Comparison of ENCODE assay signal across 12 cellular contexts in genomic region chr11:952406-953385, GRCh38. TPM values are rescaled to one million over a fixed set of nuclear protein-coding genes. Genes with fewer than 3 reads are reported as not detected.
DNase-seq lines count a peak whose midpoint lies in the region; ATAC-seq, FAIRE-seq and TF ChIP-seq lines count a peak whose summit lies in the region.
"Had no signal": no experiment of that assay in that cellular context is flagged by ENCODE, and none has a peak within 500 bp of the region (broad histone marks: within the 10 kb centered on the region; RNA-seq: fewer than 3 reads in every experiment).

No MANE protein-coding gene starts in this region.

- no peak overlapping the region for H3K9ac ChIP-seq in astrocyte (ENCODE audit: low read length)

- DNase-seq in G401 (ENCODE audit: low spot score) = peak; percentile 73
- DNase-seq in astrocyte (ENCODE audit: low read depth) = peak; percentile 73
- DNase-seq in hepatocyte (ENCODE audit: low spot score) = peak; percentile 87
- DNase-seq in pancreas = peak in 5 of 6 donors; percentile 64 to 87 (median 79)
- DNase-seq in NCI-H2196 (lab: John Stamatoyannopoulos, UW; ENCODE audit: unreplicated experiment) = no peak
- DNase-seq in prostate gland (ENCODE audit: low spot score) = no peak
- DNase-seq in posterior vena cava (ENCODE audit: low spot score) = no peak
- no peak for DNase-seq in activated naive CD4-positive, alpha-beta T cell treated with Interleukin-2 at 50 U/mL for 16 hours
- DNase-seq: NCI-H510A had no signal

- H3K4me2 ChIP-seq in astrocyte (ENCODE audit: low read length) (no peak overlapping the region), hepatocyte (peak overlapping the region; percentile 64)

- H3K27me3 ChIP-seq in astrocyte (ENCODE audit: insufficient read depth, low read length) = no peaks in the 10 kb centered on the region
- H3K27me3 ChIP-seq in hepatocyte = no peaks in the 10 kb centered on the region
- no peaks in the 10 kb centered on the region for H3K27me3 ChIP-seq in pancreas
- no peaks in the 10 kb centered on the region for H3K27me3 ChIP-seq in prostate gland (replicated peaks; ENCODE audit: insufficient read depth)

- peaks cover 37% of the 10 kb centered on the region for H3K4me1 Mint-ChIP-seq in astrocyte (ENCODE audit: low read depth, unreplicated experiment)

- FAIRE-seq in astrocyte (lab: Jason Lieb, UNC) (no peak), pancreas (lab: Jason Lieb, UNC) (no peak)
- FAIRE-seq: TTC549 had no signal

- peak overlapping the region; percentile 7 for H3K4me3 Mint-ChIP-seq in astrocyte (ENCODE audit: unreplicated experiment)
- H3K4me3 Mint-ChIP-seq: activated T-helper 17 cell treated with anti-CD3 and anti-CD28 coated beads, Interleukin-2, amount 50 U/mL, for 72 hours had no signal

- no peaks in the 10 kb centered on the region for H3K27me3 Mint-ChIP-seq in astrocyte (ENCODE audit: low read depth, unreplicated experiment)
- H3K27me3 Mint-ChIP-seq: activated T-helper 17 cell treated with anti-CD3 and anti-CD28 coated beads, Interleukin-2, amount 50 U/mL, for 72 hours had no signal

- H3K4me1 ChIP-seq in astrocyte (ENCODE audit: insufficient read depth, low read length) = no peaks in the 10 kb centered on the region
- H3K4me1 ChIP-seq in hepatocyte (ENCODE audit: insufficient read depth) = peaks cover 63% of the 10 kb centered on the region
- peaks cover 8 to 43% (median 38%) of the 10 kb centered on the region in 3 donors for H3K4me1 ChIP-seq in pancreas
- H3K4me1 ChIP-seq in prostate gland (replicated peaks) = peaks cover 3% of the 10 kb centered on the region

- no peak overlapping the region for H3K27ac ChIP-seq in astrocyte (ENCODE audit: low read depth, low read length)
- peak overlapping the region; percentile 78 for H3K27ac ChIP-seq in hepatocyte
- H3K27ac ChIP-seq in pancreas = peak overlapping the region; percentile 57 to 79 (median 71)
- no peak overlapping the region for H3K27ac ChIP-seq in prostate gland
- H3K27ac ChIP-seq: epithelial cell of prostate had no signal

- peak overlapping the region; percentile 44 for H3K27ac Mint-ChIP-seq in astrocyte (ENCODE audit: unreplicated experiment)
- H3K27ac Mint-ChIP-seq: activated T-helper 17 cell treated with anti-CD3 and anti-CD28 coated beads, Interleukin-2, amount 50 U/mL, for 72 hours had no signal

- H3K9me3 ChIP-seq in astrocyte (ENCODE audit: insufficient read depth, low read depth, low read length) (no peaks in the 10 kb centered on the region), hepatocyte (ENCODE audit: low read depth) (no peaks in the 10 kb centered on the region), pancreas (no peaks in the 10 kb centered on the region), prostate gland (no peaks in the 10 kb centered on the region)

- TF ChIP-seq CTCF in astrocyte (IDR thresholded peaks at IDR 0.05; ENCODE audit: insufficient read depth, low read depth, low read length) (no peak), hepatocyte (IDR thresholded peaks at IDR 0.05; ENCODE audit: poor library complexity) (no peak), pancreas (IDR thresholded peaks at IDR 0.05) (no peak), prostate gland (IDR thresholded peaks at IDR 0.05) (no peak)

- H3K79me2 ChIP-seq in astrocyte (ENCODE audit: insufficient read depth, low read length) (peaks cover 73% of the 10 kb centered on the region), hepatocyte (peaks cover 74% of the 10 kb centered on the region)

- peaks cover 82% of the 10 kb centered on the region for H4K20me1 ChIP-seq in astrocyte (ENCODE audit: insufficient read depth, low read length)
- H4K20me1 ChIP-seq in hepatocyte (ENCODE audit: insufficient read depth, poor library complexity, severe bottlenecking) = peaks cover 28% of the 10 kb centered on the region

- no peaks in the 10 kb centered on the region for H3K9me2 ChIP-seq in hepatocyte (replicated peaks; ENCODE audit: insufficient read depth)

- TF ChIP-seq POLR2A in prostate gland (IDR thresholded peaks at IDR 0.05) = no peak

- H3K9me3 Mint-ChIP-seq in astrocyte (ENCODE audit: unreplicated experiment) = peaks cover 5% of the 10 kb centered on the region

- peaks cover 23% of the 10 kb centered on the region for H3K36me3 Mint-ChIP-seq in astrocyte (ENCODE audit: low read depth, unreplicated experiment)

- no peak overlapping the region for H2AFZ ChIP-seq in astrocyte (ENCODE audit: low read depth, low read length)
- H2AFZ ChIP-seq in hepatocyte = no peak overlapping the region

- intact Hi-C loops in pancreas (cut with DNase I) = no loop called here
- intact Hi-C loops in prostate gland (cut with DNase I) = no loop called here
- intact Hi-C loops in posterior vena cava (cut with DNase I) = no loop called here

- 44% methylated on average over 18 of the region's 18 CpGs for WGBS in hepatocyte (ENCODE audit: low lambda C conversion rate, missing lambda C conversion rate)
- WGBS in pancreas, 2 donors = 30 to 35% methylated on average over 18 of the region's 18 CpGs
- 70% methylated on average over 18 of the region's 18 CpGs for WGBS in prostate gland

- H3K4me3 ChIP-seq in astrocyte (ENCODE audit: insufficient read depth, low read depth, low read length) = no peak overlapping the region
- no peak overlapping the region for H3K4me3 ChIP-seq in hepatocyte
- H3K4me3 ChIP-seq in pancreas = peak overlapping the region in 1 of 4 donors; percentile 20
- H3K4me3 ChIP-seq in prostate gland = no peak overlapping the region

- no peaks in the 10 kb centered on the region for H3K36me3 ChIP-seq in astrocyte (ENCODE audit: insufficient read depth, low read length)
- no peaks in the 10 kb centered on the region for H3K36me3 ChIP-seq in hepatocyte (replicated peaks; ENCODE audit: insufficient read depth, low read depth)
- no peaks in the 10 kb centered on the region for H3K36me3 ChIP-seq in pancreas
- H3K36me3 ChIP-seq in prostate gland = no peaks in the 10 kb centered on the region

- in situ Hi-C loops in G401 (cut with HindIII; ENCODE audit: low sequenced_read_pairs) = no loop called here

- peak; percentile 91 to 95 (median 94) for ATAC-seq in pancreas
- ATAC-seq: activated T-helper 17 cell treated with anti-CD3 and anti-CD28 coated beads, Interleukin-2, amount 50 U/mL, for 72 hours had no signal

RNA-seq across cellular contexts. Expression of gene AP2A2, which starts 27.0 kb away (rescaled TPM):
- 47.5 and 57.1 TPM in 2 replicates for total RNA-seq in G401 (2014; rRNA removed; shearing (Covaris generic))
- total RNA-seq in astrocyte (105 and 110 TPM in 2 replicates), hepatocyte (57.8 and 68.0 TPM in 2 replicates), pancreas (10 to 100 TPM; 40.0 to 60.2 (median 53.2) TPM), prostate gland (10 to 100 TPM; 35.1 to 70.2 TPM), posterior vena cava (100 to 1,000 TPM in 1 of 2 donors, 10 to 100 TPM in 1; 83.5 to 117 TPM)
- polyA plus RNA-seq in hepatocyte (49.7 and 56.2 TPM in 2 replicates), pancreas (10 to 100 TPM; 48.0 to 50.8 TPM)

RNA-seq across cellular contexts. Expression of gene CHID1, which starts 42.1 kb away (rescaled TPM):
- 64.2 and 83.4 TPM in 2 replicates for total RNA-seq in G401 (2014; rRNA removed; shearing (Covaris generic))
- total RNA-seq in astrocyte (72.6 and 74.6 TPM in 2 replicates), hepatocyte (61.5 and 92.4 TPM in 2 replicates), pancreas (10 to 100 TPM; 41.7 to 86.0 (median 63.1) TPM), prostate gland (100 to 1,000 TPM; 107 to 145 TPM), posterior vena cava (10 to 100 TPM; 57.9 to 88.5 TPM)
- polyA plus RNA-seq in hepatocyte (152 and 155 TPM in 2 replicates), pancreas (10 to 100 TPM; 57.1 to 66.0 TPM)

Comparison
In these comparisons a context has a peak if more than half of its experiments do, and no peak if none do; other contexts are left out.
1. DNase-seq: peak in G401 (single experiment), astrocyte (single experiment), hepatocyte (single experiment) and pancreas (5 of 6); none in NCI-H2196 (single experiment), prostate gland (single experiment), posterior vena cava (single experiment) and activated naive CD4-positive, alpha-beta T cell treated with Interleukin-2 at 50 U/mL for 16 hours (single experiment).
2. H3K27ac ChIP-seq: peak in hepatocyte (single experiment) and pancreas (4 of 4); none in astrocyte (single experiment) and prostate gland (0 of 2).